1 cellular context compared by ENCODE assay signal in genomic region chr3:4780545-4780957, GRCh38.
TF ChIP-seq lines count a peak whose summit lies in the region.

No MANE protein-coding gene starts in this region.

TF ChIP-seq in HepG2, 621 proteins besides CTCF, POLR2A, EP300 and RAD21 (continues in another document):
- TF ChIP-seq NFATC3 (CRISPR knock-in tag; IDR thresholded peaks at IDR 0.05) = no peak
- peak; percentile 71 for TF ChIP-seq SALL1 (CRISPR knock-in tag; IDR thresholded peaks at IDR 0.05)
- peak; percentile 99 for TF ChIP-seq RARA (CRISPR knock-in tag; IDR thresholded peaks at IDR 0.05)
- TF ChIP-seq, protein P1, sequence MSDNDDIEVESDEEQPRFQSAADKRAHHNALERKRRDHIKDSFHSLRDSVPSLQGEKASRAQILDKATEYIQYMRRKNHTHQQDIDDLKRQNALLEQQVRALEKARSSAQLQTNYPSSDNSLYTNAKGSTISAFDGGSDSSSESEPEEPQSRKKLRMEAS (IDR thresholded peaks at IDR 0.05) = no peak
- TF ChIP-seq, protein P2, sequence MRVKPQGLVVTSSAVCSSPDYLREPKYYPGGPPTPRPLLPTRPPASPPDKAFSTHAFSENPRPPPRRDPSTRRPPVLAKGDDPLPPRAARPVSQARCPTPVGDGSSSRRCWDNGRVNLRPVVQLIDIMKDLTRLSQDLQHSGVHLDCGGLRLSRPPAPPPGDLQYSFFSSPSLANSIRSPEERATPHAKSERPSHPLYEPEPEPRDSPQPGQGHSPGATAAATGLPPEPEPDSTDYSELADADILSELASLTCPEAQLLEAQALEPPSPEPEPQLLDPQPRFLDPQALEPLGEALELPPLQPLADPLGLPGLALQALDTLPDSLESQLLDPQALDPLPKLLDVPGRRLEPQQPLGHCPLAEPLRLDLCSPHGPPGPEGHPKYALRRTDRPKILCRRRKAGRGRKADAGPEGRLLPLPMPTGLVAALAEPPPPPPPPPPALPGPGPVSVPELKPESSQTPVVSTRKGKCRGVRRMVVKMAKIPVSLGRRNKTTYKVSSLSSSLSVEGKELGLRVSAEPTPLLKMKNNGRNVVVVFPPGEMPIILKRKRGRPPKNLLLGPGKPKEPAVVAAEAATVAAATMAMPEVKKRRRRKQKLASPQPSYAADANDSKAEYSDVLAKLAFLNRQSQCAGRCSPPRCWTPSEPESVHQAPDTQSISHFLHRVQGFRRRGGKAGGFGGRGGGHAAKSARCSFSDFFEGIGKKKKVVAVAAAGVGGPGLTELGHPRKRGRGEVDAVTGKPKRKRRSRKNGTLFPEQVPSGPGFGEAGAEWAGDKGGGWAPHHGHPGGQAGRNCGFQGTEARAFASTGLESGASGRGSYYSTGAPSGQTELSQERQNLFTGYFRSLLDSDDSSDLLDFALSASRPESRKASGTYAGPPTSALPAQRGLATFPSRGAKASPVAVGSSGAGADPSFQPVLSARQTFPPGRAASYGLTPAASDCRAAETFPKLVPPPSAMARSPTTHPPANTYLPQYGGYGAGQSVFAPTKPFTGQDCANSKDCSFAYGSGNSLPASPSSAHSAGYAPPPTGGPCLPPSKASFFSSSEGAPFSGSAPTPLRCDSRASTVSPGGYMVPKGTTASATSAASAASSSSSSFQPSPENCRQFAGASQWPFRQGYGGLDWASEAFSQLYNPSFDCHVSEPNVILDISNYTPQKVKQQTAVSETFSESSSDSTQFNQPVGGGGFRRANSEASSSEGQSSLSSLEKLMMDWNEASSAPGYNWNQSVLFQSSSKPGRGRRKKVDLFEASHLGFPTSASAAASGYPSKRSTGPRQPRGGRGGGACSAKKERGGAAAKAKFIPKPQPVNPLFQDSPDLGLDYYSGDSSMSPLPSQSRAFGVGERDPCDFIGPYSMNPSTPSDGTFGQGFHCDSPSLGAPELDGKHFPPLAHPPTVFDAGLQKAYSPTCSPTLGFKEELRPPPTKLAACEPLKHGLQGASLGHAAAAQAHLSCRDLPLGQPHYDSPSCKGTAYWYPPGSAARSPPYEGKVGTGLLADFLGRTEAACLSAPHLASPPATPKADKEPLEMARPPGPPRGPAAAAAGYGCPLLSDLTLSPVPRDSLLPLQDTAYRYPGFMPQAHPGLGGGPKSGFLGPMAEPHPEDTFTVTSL (CRISPR knock-in tag; IDR thresholded peaks at IDR 0.05; ENCODE audit: borderline replicate concordance) = peak; percentile 47; the same call in 1 of the 2 replicates
- TF ChIP-seq TBX2 (CRISPR knock-in tag; IDR thresholded peaks at IDR 0.05; ENCODE audit: borderline replicate concordance) = peak; percentile 56; the same call in 1 of the 2 replicates
- TF ChIP-seq STAT5B (CRISPR knock-in tag; IDR thresholded peaks at IDR 0.05) = no peak
- TF ChIP-seq, protein P3, sequence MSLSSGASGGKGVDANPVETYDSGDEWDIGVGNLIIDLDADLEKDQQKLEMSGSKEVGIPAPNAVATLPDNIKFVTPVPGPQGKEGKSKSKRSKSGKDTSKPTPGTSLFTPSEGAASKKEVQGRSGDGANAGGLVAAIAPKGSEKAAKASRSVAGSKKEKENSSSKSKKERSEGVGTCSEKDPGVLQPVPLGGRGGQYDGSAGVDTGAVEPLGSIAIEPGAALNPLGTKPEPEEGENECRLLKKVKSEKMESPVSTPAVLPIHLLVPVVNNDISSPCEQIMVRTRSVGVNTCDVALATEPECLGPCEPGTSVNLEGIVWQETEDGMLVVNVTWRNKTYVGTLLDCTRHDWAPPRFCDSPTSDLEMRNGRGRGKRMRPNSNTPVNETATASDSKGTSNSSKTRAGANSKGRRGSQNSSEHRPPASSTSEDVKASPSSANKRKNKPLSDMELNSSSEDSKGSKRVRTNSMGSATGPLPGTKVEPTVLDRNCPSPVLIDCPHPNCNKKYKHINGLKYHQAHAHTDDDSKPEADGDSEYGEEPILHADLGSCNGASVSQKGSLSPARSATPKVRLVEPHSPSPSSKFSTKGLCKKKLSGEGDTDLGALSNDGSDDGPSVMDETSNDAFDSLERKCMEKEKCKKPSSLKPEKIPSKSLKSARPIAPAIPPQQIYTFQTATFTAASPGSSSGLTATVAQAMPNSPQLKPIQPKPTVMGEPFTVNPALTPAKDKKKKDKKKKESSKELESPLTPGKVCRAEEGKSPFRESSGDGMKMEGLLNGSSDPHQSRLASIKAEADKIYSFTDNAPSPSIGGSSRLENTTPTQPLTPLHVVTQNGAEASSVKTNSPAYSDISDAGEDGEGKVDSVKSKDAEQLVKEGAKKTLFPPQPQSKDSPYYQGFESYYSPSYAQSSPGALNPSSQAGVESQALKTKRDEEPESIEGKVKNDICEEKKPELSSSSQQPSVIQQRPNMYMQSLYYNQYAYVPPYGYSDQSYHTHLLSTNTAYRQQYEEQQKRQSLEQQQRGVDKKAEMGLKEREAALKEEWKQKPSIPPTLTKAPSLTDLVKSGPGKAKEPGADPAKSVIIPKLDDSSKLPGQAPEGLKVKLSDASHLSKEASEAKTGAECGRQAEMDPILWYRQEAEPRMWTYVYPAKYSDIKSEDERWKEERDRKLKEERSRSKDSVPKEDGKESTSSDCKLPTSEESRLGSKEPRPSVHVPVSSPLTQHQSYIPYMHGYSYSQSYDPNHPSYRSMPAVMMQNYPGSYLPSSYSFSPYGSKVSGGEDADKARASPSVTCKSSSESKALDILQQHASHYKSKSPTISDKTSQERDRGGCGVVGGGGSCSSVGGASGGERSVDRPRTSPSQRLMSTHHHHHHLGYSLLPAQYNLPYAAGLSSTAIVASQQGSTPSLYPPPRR (CRISPR knock-in tag; IDR thresholded peaks at IDR 0.05; ENCODE audit: borderline replicate concordance) = peak; percentile 53; the same call in 1 of the 2 replicates
- 0 out of 2 replicates have a peak, but pooled peaks have one; percentile 30 for TF ChIP-seq IRF2 (CRISPR knock-in tag; IDR thresholded peaks at IDR 0.05)
- TF ChIP-seq SOX5 (CRISPR knock-in tag; IDR thresholded peaks at IDR 0.05; ENCODE audit: borderline replicate concordance) = peak; percentile 60; the same call in 1 of the 2 replicates
- peak; percentile 65; the same call in 1 of the 2 replicates for TF ChIP-seq MIER3 (CRISPR knock-in tag; IDR thresholded peaks at IDR 0.05; ENCODE audit: borderline replicate concordance)
- TF ChIP-seq ZNF605 (CRISPR knock-in tag; IDR thresholded peaks at IDR 0.05) = 0 out of 2 replicates have a peak, but pooled peaks have one; percentile 48
- TF ChIP-seq FOXA3 (CRISPR knock-in tag; IDR thresholded peaks at IDR 0.05) = peak; percentile 42; the same call in 1 of the 2 replicates
- no peak for TF ChIP-seq MLX (CRISPR knock-in tag; IDR thresholded peaks at IDR 0.05)
- peak; percentile 41 to 57; a peak in 2 of 4 replicates for TF ChIP-seq NR2F1 (CRISPR knock-in tag; IDR thresholded peaks at IDR 0.05)
- 0 out of 2 replicates have a peak, but pooled peaks have one; percentile 40 for TF ChIP-seq KAT8 (CRISPR knock-in tag; IDR thresholded peaks at IDR 0.05)
- 0 out of 2 replicates have a peak, but pooled peaks have one; percentile 36 for TF ChIP-seq SNAPC2 (CRISPR knock-in tag; IDR thresholded peaks at IDR 0.05)
- peak; percentile 73 for TF ChIP-seq NR2F6 (IDR thresholded peaks at IDR 0.05)
- peak; percentile 72 for TF ChIP-seq NR2F6 (CRISPR knock-in tag; IDR thresholded peaks at IDR 0.05)
- TF ChIP-seq, protein P4, sequence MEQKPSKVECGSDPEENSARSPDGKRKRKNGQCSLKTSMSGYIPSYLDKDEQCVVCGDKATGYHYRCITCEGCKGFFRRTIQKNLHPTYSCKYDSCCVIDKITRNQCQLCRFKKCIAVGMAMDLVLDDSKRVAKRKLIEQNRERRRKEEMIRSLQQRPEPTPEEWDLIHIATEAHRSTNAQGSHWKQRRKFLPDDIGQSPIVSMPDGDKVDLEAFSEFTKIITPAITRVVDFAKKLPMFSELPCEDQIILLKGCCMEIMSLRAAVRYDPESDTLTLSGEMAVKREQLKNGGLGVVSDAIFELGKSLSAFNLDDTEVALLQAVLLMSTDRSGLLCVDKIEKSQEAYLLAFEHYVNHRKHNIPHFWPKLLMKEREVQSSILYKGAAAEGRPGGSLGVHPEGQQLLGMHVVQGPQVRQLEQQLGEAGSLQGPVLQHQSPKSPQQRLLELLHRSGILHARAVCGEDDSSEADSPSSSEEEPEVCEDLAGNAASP (CRISPR knock-in tag; IDR thresholded peaks at IDR 0.05; ENCODE audit: borderline replicate concordance) = peak; percentile 80; the same call in 1 of the 2 replicates
- TF ChIP-seq SKI (IDR thresholded peaks at IDR 0.05; ENCODE audit: partially characterized antibody) = peak; percentile 56
- peak; percentile 72 for TF ChIP-seq TCF7 (IDR thresholded peaks at IDR 0.05; ENCODE audit: low read depth)
- TF ChIP-seq PHF21A (CRISPR knock-in tag; IDR thresholded peaks at IDR 0.05) = peak; percentile 58
- TF ChIP-seq NFIB (CRISPR knock-in tag; IDR thresholded peaks at IDR 0.05; ENCODE audit: borderline replicate concordance) = no peak
- no peak for TF ChIP-seq SP4 (CRISPR knock-in tag; IDR thresholded peaks at IDR 0.05)
- peak; percentile 70 for TF ChIP-seq ESRRA (CRISPR knock-in tag; IDR thresholded peaks at IDR 0.05; ENCODE audit: low read depth)
- TF ChIP-seq, protein P5, sequence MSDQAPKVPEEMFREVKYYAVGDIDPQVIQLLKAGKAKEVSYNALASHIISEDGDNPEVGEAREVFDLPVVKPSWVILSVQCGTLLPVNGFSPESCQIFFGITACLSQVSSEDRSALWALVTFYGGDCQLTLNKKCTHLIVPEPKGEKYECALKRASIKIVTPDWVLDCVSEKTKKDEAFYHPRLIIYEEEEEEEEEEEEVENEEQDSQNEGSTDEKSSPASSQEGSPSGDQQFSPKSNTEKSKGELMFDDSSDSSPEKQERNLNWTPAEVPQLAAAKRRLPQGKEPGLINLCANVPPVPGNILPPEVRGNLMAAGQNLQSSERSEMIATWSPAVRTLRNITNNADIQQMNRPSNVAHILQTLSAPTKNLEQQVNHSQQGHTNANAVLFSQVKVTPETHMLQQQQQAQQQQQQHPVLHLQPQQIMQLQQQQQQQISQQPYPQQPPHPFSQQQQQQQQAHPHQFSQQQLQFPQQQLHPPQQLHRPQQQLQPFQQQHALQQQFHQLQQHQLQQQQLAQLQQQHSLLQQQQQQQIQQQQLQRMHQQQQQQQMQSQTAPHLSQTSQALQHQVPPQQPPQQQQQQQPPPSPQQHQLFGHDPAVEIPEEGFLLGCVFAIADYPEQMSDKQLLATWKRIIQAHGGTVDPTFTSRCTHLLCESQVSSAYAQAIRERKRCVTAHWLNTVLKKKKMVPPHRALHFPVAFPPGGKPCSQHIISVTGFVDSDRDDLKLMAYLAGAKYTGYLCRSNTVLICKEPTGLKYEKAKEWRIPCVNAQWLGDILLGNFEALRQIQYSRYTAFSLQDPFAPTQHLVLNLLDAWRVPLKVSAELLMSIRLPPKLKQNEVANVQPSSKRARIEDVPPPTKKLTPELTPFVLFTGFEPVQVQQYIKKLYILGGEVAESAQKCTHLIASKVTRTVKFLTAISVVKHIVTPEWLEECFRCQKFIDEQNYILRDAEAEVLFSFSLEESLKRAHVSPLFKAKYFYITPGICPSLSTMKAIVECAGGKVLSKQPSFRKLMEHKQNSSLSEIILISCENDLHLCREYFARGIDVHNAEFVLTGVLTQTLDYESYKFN (CRISPR knock-in tag; conservative IDR thresholded peaks at IDR 0.05) = peak; percentile 79
- TF ChIP-seq ZNF569 (CRISPR knock-in tag; IDR thresholded peaks at IDR 0.05; ENCODE audit: borderline replicate concordance) = no peak
- TF ChIP-seq ELF1 (CRISPR knock-in tag; IDR thresholded peaks at IDR 0.05) = no peak
- TF ChIP-seq KLF16 (CRISPR knock-in tag; IDR thresholded peaks at IDR 0.05) = 0 out of 4 replicates have a peak, but pooled peaks of 1 of the 2 experiments have one; percentile 27
- TF ChIP-seq ZNF317 (CRISPR knock-in tag; IDR thresholded peaks at IDR 0.05) = 0 out of 2 replicates have a peak, but pooled peaks have one; percentile 60
- peak; percentile 55; the same call in 1 of the 2 replicates for TF ChIP-seq ARNTL (CRISPR knock-in tag; IDR thresholded peaks at IDR 0.05)
- peak; percentile 45; the same call in 1 of the 2 replicates for TF ChIP-seq HNF1B (CRISPR knock-in tag; IDR thresholded peaks at IDR 0.05)
- TF ChIP-seq ZFP37 (CRISPR knock-in tag; IDR thresholded peaks at IDR 0.05; ENCODE audit: borderline replicate concordance) = no peak
- TF ChIP-seq HOMEZ (CRISPR knock-in tag; IDR thresholded peaks at IDR 0.05; ENCODE audit: low read depth) = 0 out of 2 replicates have a peak, but pooled peaks have one; percentile 30
- 0 out of 2 replicates have a peak, but pooled peaks have one; percentile 41 for TF ChIP-seq KLF11 (CRISPR knock-in tag; IDR thresholded peaks at IDR 0.05)
